Comparison of ENCODE assay signal across 1 cellular context in genomic region chr15:63023351-63023945, GRCh38.
TF ChIP-seq lines count a peak whose summit lies in the region.

No MANE protein-coding gene starts in this region.

TF ChIP-seq in HepG2, 621 proteins besides CTCF, POLR2A, EP300 and RAD21 (continued from another document):
- TF ChIP-seq, protein P1, sequence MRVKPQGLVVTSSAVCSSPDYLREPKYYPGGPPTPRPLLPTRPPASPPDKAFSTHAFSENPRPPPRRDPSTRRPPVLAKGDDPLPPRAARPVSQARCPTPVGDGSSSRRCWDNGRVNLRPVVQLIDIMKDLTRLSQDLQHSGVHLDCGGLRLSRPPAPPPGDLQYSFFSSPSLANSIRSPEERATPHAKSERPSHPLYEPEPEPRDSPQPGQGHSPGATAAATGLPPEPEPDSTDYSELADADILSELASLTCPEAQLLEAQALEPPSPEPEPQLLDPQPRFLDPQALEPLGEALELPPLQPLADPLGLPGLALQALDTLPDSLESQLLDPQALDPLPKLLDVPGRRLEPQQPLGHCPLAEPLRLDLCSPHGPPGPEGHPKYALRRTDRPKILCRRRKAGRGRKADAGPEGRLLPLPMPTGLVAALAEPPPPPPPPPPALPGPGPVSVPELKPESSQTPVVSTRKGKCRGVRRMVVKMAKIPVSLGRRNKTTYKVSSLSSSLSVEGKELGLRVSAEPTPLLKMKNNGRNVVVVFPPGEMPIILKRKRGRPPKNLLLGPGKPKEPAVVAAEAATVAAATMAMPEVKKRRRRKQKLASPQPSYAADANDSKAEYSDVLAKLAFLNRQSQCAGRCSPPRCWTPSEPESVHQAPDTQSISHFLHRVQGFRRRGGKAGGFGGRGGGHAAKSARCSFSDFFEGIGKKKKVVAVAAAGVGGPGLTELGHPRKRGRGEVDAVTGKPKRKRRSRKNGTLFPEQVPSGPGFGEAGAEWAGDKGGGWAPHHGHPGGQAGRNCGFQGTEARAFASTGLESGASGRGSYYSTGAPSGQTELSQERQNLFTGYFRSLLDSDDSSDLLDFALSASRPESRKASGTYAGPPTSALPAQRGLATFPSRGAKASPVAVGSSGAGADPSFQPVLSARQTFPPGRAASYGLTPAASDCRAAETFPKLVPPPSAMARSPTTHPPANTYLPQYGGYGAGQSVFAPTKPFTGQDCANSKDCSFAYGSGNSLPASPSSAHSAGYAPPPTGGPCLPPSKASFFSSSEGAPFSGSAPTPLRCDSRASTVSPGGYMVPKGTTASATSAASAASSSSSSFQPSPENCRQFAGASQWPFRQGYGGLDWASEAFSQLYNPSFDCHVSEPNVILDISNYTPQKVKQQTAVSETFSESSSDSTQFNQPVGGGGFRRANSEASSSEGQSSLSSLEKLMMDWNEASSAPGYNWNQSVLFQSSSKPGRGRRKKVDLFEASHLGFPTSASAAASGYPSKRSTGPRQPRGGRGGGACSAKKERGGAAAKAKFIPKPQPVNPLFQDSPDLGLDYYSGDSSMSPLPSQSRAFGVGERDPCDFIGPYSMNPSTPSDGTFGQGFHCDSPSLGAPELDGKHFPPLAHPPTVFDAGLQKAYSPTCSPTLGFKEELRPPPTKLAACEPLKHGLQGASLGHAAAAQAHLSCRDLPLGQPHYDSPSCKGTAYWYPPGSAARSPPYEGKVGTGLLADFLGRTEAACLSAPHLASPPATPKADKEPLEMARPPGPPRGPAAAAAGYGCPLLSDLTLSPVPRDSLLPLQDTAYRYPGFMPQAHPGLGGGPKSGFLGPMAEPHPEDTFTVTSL (CRISPR knock-in tag; IDR thresholded peaks at IDR 0.05; ENCODE audit: borderline replicate concordance): 0 out of 2 replicates have a peak, but pooled peaks have one; percentile 17
- peak; percentile 37; the same call in 1 of the 2 replicates for TF ChIP-seq SOX5 (CRISPR knock-in tag; IDR thresholded peaks at IDR 0.05; ENCODE audit: borderline replicate concordance)
- no peak for TF ChIP-seq SOX13 (IDR thresholded peaks at IDR 0.05)
- TF ChIP-seq SOX13 (CRISPR knock-in tag; conservative IDR thresholded peaks at IDR 0.05 in 1 of 2, IDR thresholded peaks at IDR 0.05 in 1 of 2): peak in 1 of 2 experiments; percentile 33; a peak in 2 of 4 replicates
